In the genomic region with DNA sequence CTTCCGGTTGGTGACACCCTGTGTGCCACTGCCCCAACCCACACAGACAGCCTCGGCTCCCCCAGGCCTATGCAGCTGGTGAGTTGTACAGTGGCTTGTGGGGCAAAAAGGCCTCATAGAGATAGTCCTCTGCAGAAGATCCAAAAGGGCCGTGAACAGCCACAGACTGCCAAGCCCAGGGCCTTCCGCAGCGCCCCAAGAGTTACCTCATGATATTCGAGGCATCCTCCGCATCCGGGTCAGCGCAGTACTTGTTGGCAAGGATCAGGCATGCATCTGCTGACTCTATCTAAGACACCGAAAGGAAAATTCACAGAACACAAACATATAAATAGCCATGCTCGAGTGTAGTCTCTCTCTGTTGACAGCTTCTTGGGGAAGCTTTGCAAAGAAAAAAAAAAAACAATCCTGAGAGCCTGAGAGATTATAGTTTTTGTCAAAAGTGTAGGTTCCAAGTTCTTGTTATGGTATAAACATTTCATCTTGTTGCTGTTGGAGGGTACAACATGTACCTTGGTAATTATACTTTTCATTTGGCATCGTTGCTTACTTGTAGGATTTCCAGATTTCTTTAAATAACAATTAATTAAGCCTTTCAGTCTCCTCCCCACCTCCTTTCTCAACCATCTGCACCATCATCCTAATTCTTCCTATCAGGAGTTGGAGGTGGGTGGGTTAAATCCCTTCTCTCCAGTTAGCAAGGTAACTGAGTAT, we compare ENCODE assay signal across 22 cellular contexts.
DNase-seq lines count a peak whose midpoint lies in the region; ATAC-seq and TF ChIP-seq lines count a peak whose summit lies in the region.
"Had no signal": no experiment of that assay in that cellular context is flagged by ENCODE, and none has a peak within 500 bp of the region (broad histone marks: within the 10 kb centered on the region; RNA-seq: fewer than 3 reads in every experiment).

No MANE protein-coding gene starts in this region.

- intact Hi-C loops in heart left ventricle (cut with DNase I) (no loop called here), posterior cingulate gyrus (cut with DNase I) (no loop called here)

- H3K9me3 ChIP-seq in esophagus (ENCODE audit: control insufficient read depth in 2 of 2, insufficient read depth in 1 of 2, low read depth in 1 of 2, low read length in 1 of 2) (no peaks in the 10 kb centered on the region), heart left ventricle (no peaks in the 10 kb centered on the region)
- H3K9me3 ChIP-seq: breast epithelium, colonic mucosa, HAP-1 had no signal

- H3K36me3 ChIP-seq in esophagus (ENCODE audit: control insufficient read depth in 2 of 2, insufficient read depth in 2 of 2, low read length in 1 of 2): no peaks in the 10 kb centered on the region
- no peaks in the 10 kb centered on the region for H3K36me3 ChIP-seq in heart left ventricle
- H3K36me3 ChIP-seq: breast epithelium, colonic mucosa, HAP-1 had no signal

- H3K4me3 ChIP-seq in esophagus (ENCODE audit: low read depth in 1 of 2, low read length in 2 of 2) (no peak overlapping the region), heart left ventricle (no peak overlapping the region)
- H3K4me3 ChIP-seq: breast epithelium, colonic mucosa, HAP-1 had no signal

- H3K27ac ChIP-seq in esophagus (ENCODE audit: low read depth in 2 of 2, low read length in 1 of 2) (peak overlapping the region; percentile 55 to 83), heart left ventricle (peak overlapping the region in 6 of 12 donors; percentile 14 to 40 (median 35)), substantia nigra (ENCODE audit: low read depth, low read length, poor library complexity, severe bottlenecking) (no peak overlapping the region)
- H3K27ac ChIP-seq: breast epithelium, colonic mucosa had no signal

- DNase-seq in heart left ventricle (peak in 4 of 5 donors; percentile 36 to 56 (median 40)), posterior cingulate gyrus (peak in 8 of 10 donors; percentile 16 to 90 (median 52)), ureter (ENCODE audit: low spot score) (peak; percentile 53), substantia nigra (lab: John Stamatoyannopoulos, UW) (no peak)
- DNase-seq in activated CD4-positive, alpha-beta T cell treated with anti-CD3 and anti-CD28 coated beads for 48 hours: no peak
- DNase-seq: activated naive CD4-positive, alpha-beta T cell treated with anti-CD3 and anti-CD28 coated beads for 36 hours; activated T-cell treated with anti-CD3 and anti-CD28 coated beads, Interleukin-2, amount 50 U/mL, for 72 hours; colonic mucosa; head of caudate nucleus; Karpas-422; mesenchymal stem cell; naive thymus-derived CD4-positive, alpha-beta T cell; NCI-H1694; NCI-H2171 treated with DMSO at 0.1 percent for 48 hours; NCI-H526 treated with DMSO at 0.1 percent for 48 hours; T-helper 2 cell had no signal

- H3K4me1 ChIP-seq in esophagus (ENCODE audit: control insufficient read depth in 2 of 2, insufficient read depth in 2 of 2, low read length in 1 of 2): peaks cover 0 to 3% of the 10 kb centered on the region in 2 donors
- H3K4me1 ChIP-seq in heart left ventricle: peaks cover 0 to 16% (median 4%) of the 10 kb centered on the region in 12 donors
- H3K4me1 ChIP-seq: breast epithelium, colonic mucosa, HAP-1 had no signal

- 69 to 71% methylated on average over 12 of the region's 12 CpGs for WGBS in esophagus, 2 donors
- WGBS in heart left ventricle, 4 donors: 38 to 59% (median 53%) methylated on average over 10 to 12 of the region's 12 CpGs

- H3K27me3 ChIP-seq in esophagus (ENCODE audit: control insufficient read depth in 1 of 2, insufficient read depth in 2 of 2, low read length in 2 of 2) (no peaks in the 10 kb centered on the region), heart left ventricle (no peaks in the 10 kb centered on the region)
- H3K27me3 ChIP-seq: breast epithelium, colonic mucosa had no signal

- no peak for TF ChIP-seq POLR2A in heart left ventricle (IDR thresholded peaks at IDR 0.05)

- ATAC-seq in heart left ventricle (peak; percentile 41 to 76 (median 57)), HG03196 (IDR thresholded peaks at IDR 0.05; ENCODE audit: unreplicated experiment) (no peak)
- ATAC-seq: activated T-cell treated with anti-CD3 and anti-CD28 coated beads, Interleukin-2, amount 50 U/mL, for 72 hours; naive thymus-derived CD4-positive, alpha-beta T cell; sciatic nerve; SK-N-SH treated with all-trans-retinoic acid at 6 μM for 48 hours had no signal

- no peak for TF ChIP-seq CTCF in heart left ventricle (IDR thresholded peaks at IDR 0.05)

Comparison
In these comparisons a context has a peak if more than half of its experiments do, and no peak if none do; other contexts are left out.
1. DNase-seq: peak in heart left ventricle (4 of 5), posterior cingulate gyrus (8 of 10) and ureter (single experiment); none in activated CD4-positive, alpha-beta T cell treated with anti-CD3 and anti-CD28 coated beads for 48 hours (single experiment) and substantia nigra (0 of 49).